Comparison of ENCODE assay signal across 15 cellular contexts in the genomic region with DNA sequence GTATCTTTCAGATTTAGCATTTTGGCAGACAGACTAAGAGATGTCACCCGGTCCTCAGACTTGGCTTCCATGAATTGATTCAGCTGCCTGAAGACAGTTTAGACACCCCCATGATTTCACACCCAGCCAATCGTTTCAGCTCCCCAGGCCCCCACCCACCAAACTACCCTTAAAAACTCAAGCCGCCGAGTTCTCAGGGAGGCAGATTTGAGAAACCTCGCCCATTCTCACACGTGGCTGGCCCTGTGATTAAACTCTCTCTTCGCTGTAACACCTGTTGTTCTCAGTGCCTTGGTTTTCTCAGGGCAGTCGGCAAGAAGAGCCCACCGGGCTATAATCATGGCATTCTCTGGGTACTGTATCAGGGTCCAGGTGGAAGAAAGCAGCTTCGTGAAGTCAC. TPM values are rescaled to one million over a fixed set of nuclear protein-coding genes. Genes with fewer than 3 reads are reported as not detected.
DNase-seq lines count a peak whose midpoint lies in the region; FAIRE-seq and TF ChIP-seq lines count a peak whose summit lies in the region.
"Had no signal": no experiment of that assay in that cellular context is flagged by ENCODE, and none has a peak within 500 bp of the region (broad histone marks: within the 10 kb centered on the region; RNA-seq: fewer than 3 reads in every experiment).

No MANE protein-coding gene starts in this region.

- intact Hi-C loops in activated naive CD4-positive, alpha-beta T cell treated with anti-CD3 and anti-CD28 coated beads for 36 hours (cut with micrococcal nuclease): no loop called here

- peak overlapping the region; percentile 45 for H3K4me3 Mint-ChIP-seq in activated naive CD4-positive, alpha-beta T cell treated with anti-CD3 and anti-CD28 coated beads for 36 hours
- H3K4me3 Mint-ChIP-seq in nephron progenitor cell: no peak overlapping the region
- H3K4me3 Mint-ChIP-seq: dendritic cell treated with granulocyte-macrophage colony-stimulating factor and Interleukin-4, amounts not matched to agents 40 ng/mL and 50 ng/mL, for 4 days; type B pancreatic cell had no signal

- no peaks in the 10 kb centered on the region for H3K27me3 Mint-ChIP-seq in activated naive CD4-positive, alpha-beta T cell treated with anti-CD3 and anti-CD28 coated beads for 36 hours (ENCODE audit: low read depth)
- H3K27me3 Mint-ChIP-seq in nephron progenitor cell (ENCODE audit: low read depth, poor library complexity): no peaks in the 10 kb centered on the region
- H3K27me3 Mint-ChIP-seq: dendritic cell treated with granulocyte-macrophage colony-stimulating factor and Interleukin-4, amounts not matched to agents 40 ng/mL and 50 ng/mL, for 4 days; type B pancreatic cell had no signal

- peak overlapping the region; percentile 95 for H3K27ac Mint-ChIP-seq in activated naive CD4-positive, alpha-beta T cell treated with anti-CD3 and anti-CD28 coated beads for 36 hours
- peak overlapping the region; percentile 84 for H3K27ac Mint-ChIP-seq in nephron progenitor cell
- H3K27ac Mint-ChIP-seq: dendritic cell treated with granulocyte-macrophage colony-stimulating factor and Interleukin-4, amounts not matched to agents 40 ng/mL and 50 ng/mL, for 4 days; type B pancreatic cell had no signal

- no peak for FAIRE-seq in GM12891 (lab: Jason Lieb, UNC)

- H3K4me1 Mint-ChIP-seq in activated naive CD4-positive, alpha-beta T cell treated with anti-CD3 and anti-CD28 coated beads for 36 hours (ENCODE audit: low read depth): peaks cover 76% of the 10 kb centered on the region
- H3K4me1 Mint-ChIP-seq in nephron progenitor cell: peaks cover 50% of the 10 kb centered on the region

- no peak for TF ChIP-seq POLR2A in GM12891 (IDR thresholded peaks at IDR 0.05; ENCODE audit: low read depth, low read length)

- peak; percentile 9 to 38 (median 24) for DNase-seq in activated CD4-positive, CD25-positive, alpha-beta regulatory T cell (lab: John Stamatoyannopoulos, UW)
- no peak for DNase-seq in activated CD4-positive, CD25-positive, alpha-beta regulatory T cell treated with anti-CD3 and anti-CD28 coated beads, Interleukin-2, amount 50 U/mL, for 72 hours
- DNase-seq in T-helper 22 cell (ENCODE audit: low read depth) (peak; percentile 44), nephron progenitor cell (no peak), NCI-H526 treated with DMSO at 0.1 percent for 48 hours (lab: John Stamatoyannopoulos, UW) (no peak), COR-L47 (lab: John Stamatoyannopoulos, UW) (no peak), GM12891 (ENCODE audit: insufficient read length, low spot score) (no peak)
- peak; percentile 27 for DNase-seq in activated naive CD4-positive, alpha-beta T cell treated with anti-CD3 and anti-CD28 coated beads for 36 hours
- DNase-seq: GDM1, Kasumi-1, kidney glomerular epithelial cell, NCI-H146, posterior cingulate gyrus had no signal

- peaks cover 7% of the 10 kb centered on the region for H3K9me3 Mint-ChIP-seq in activated naive CD4-positive, alpha-beta T cell treated with anti-CD3 and anti-CD28 coated beads for 36 hours
- H3K9me3 Mint-ChIP-seq in nephron progenitor cell: peaks cover 36% of the 10 kb centered on the region

- CTCF ChIA-PET in activated naive CD4-positive, alpha-beta T cell treated with anti-CD3 and anti-CD28 coated beads for 36 hours (lab: Charles Lee): interaction anchor here (0.8 to 1.9 kb wide), 4 partner anchors 16 to 53 kb away, joined by 3 to 5 read pairs (median 3); no protein-coding TSS in a partner anchor

- peaks cover 60% of the 10 kb centered on the region for H3K36me3 Mint-ChIP-seq in activated naive CD4-positive, alpha-beta T cell treated with anti-CD3 and anti-CD28 coated beads for 36 hours (ENCODE audit: low read depth)
- peaks cover 81% of the 10 kb centered on the region for H3K36me3 Mint-ChIP-seq in nephron progenitor cell (ENCODE audit: low read depth)

- TF ChIP-seq CTCF in nephron progenitor cell (IDR thresholded peaks at IDR 0.05): no peak

TF ChIP-seq in GM12891, 5 proteins besides CTCF, POLR2A, EP300 and RAD21:
- TF ChIP-seq PAX5 (IDR thresholded peaks at IDR 0.05; ENCODE audit: insufficient read depth, low read length, severe bottlenecking): no peak
- TF ChIP-seq POU2F2 (IDR thresholded peaks at IDR 0.05; ENCODE audit: low read depth, low read length): no peak
- TF ChIP-seq TAF1 (IDR thresholded peaks at IDR 0.05; ENCODE audit: low read depth, low read length): no peak
- TF ChIP-seq SPI1 (IDR thresholded peaks at IDR 0.05; ENCODE audit: low read depth, low read length): no peak
- TF ChIP-seq POLR2AphosphoS5 (IDR thresholded peaks at IDR 0.05; ENCODE audit: low read depth, low read length): no peak
TF ChIP-seq in GM12891: peak in this region for 0.

RNA-seq across cellular contexts. Expression of a gene that starts 35.2 kb away (rescaled TPM):
- total RNA-seq in activated naive CD4-positive, alpha-beta T cell treated with anti-CD3 and anti-CD28 coated beads for 36 hours: 10 to 100 TPM; 36.2 to 41.9 TPM
- 13.3 TPM for polyA plus RNA-seq in GM12891 (2012; ENCODE audit: low read depth, missing spikeins)

Comparison
In these comparisons a context has a peak if more than half of its experiments do, and no peak if none do; other contexts are left out.
1. DNase-seq: peak in activated CD4-positive, CD25-positive, alpha-beta regulatory T cell (4 of 4), T-helper 22 cell (single experiment) and activated naive CD4-positive, alpha-beta T cell treated with anti-CD3 and anti-CD28 coated beads for 36 hours (single experiment); none in activated CD4-positive, CD25-positive, alpha-beta regulatory T cell treated with anti-CD3 and anti-CD28 coated beads, Interleukin-2, amount 50 U/mL, for 72 hours (single experiment), nephron progenitor cell (single experiment), NCI-H526 treated with DMSO at 0.1 percent for 48 hours (single experiment), COR-L47 (single experiment) and GM12891 (single experiment).